Comparison of ENCODE assay signal across 1 cellular context in genomic region chr2:146079216-146079615, GRCh38.
TF ChIP-seq lines count a peak whose summit lies in the region.

No MANE protein-coding gene starts in this region.

TF ChIP-seq in IMR-90, 13 proteins besides CTCF, POLR2A, EP300 and RAD21 (continued from another document):
- no peak for TF ChIP-seq USF2 (IDR thresholded peaks at IDR 0.05; ENCODE audit: low read depth, low read length)
- no peak for TF ChIP-seq ELK1 (IDR thresholded peaks at IDR 0.05; ENCODE audit: borderline replicate concordance, low read depth, low read length)
- TF ChIP-seq MAFK (IDR thresholded peaks at IDR 0.05; ENCODE audit: low read depth, low read length): no peak
- no peak for TF ChIP-seq MAZ (IDR thresholded peaks at IDR 0.05; ENCODE audit: borderline replicate concordance, low read depth, low read length)
- TF ChIP-seq CHD1 (IDR thresholded peaks at IDR 0.05; ENCODE audit: low read depth, low read length): no peak
- no peak for TF ChIP-seq RFX5 (IDR thresholded peaks at IDR 0.05; ENCODE audit: low read depth, low read length)
- no peak for TF ChIP-seq CEBPB (IDR thresholded peaks at IDR 0.05; ENCODE audit: low read depth, low read length)
- TF ChIP-seq RCOR1 (IDR thresholded peaks at IDR 0.05; ENCODE audit: insufficient replicate concordance, low read length): no peak
- TF ChIP-seq NFE2L2 (IDR thresholded peaks at IDR 0.05; ENCODE audit: low read depth, low read length): no peak
